28 cellular contexts compared by ENCODE assay signal in genomic region chr1:184527402-184527801, GRCh38.
"Had no signal": no experiment of that assay in that cellular context is flagged by ENCODE, and none has a peak within 500 bp of the region (broad histone marks: within the 10 kb centered on the region; RNA-seq: fewer than 3 reads in every experiment).

No MANE protein-coding gene starts in this region.

- H3K4me1 ChIP-seq: lower lobe of right lung, pancreas, prostate gland, testis, thyroid gland had no signal

- H3K27ac Mint-ChIP-seq: naive thymus-derived CD8-positive, alpha-beta T cell; nephron; stimulated activated naive B cell treated with anti-CD40 and anti-IgM and Interleukin-4, amounts not matched to agents 10 μg/mL and 1 μg/mL and 100 μg/mL, for 72 hours had no signal

- ATAC-seq: left colon; lower lobe of right lung; naive thymus-derived CD8-positive, alpha-beta T cell; pancreas; sciatic nerve; stimulated activated naive B cell treated with anti-CD40 and anti-IgM and Interleukin-4, amounts not matched to agents 10 μg/mL and 1 μg/mL and 100 μg/mL, for 72 hours; stimulated activated naive CD8-positive, alpha-beta T cell treated with anti-CD3 and anti-CD28 coated beads, Interleukin-15, Interleukin-2, amounts not matched to agents 100 U/mL and 50 U/mL, for 24 hours had no signal

- H3K9me3 ChIP-seq: left ventricle myocardium inferior, lower lobe of right lung, pancreas, prostate gland, stomach, testis, thyroid gland, transverse colon, upper lobe of left lung, vagina had no signal

- H3K4me3 ChIP-seq: left ventricle myocardium inferior, lower lobe of right lung, pancreas, prostate gland, skin epidermis, stomach, testis, thyroid gland, transverse colon, upper lobe of left lung, vagina had no signal

- H3K27ac ChIP-seq: left ventricle myocardium inferior, lower lobe of right lung, pancreas, prostate gland, skin epidermis, stomach, testis, thyroid gland, transverse colon, upper lobe of left lung, vagina had no signal

- H3K36me3 Mint-ChIP-seq: naive thymus-derived CD8-positive, alpha-beta T cell; stimulated activated naive B cell treated with anti-CD40 and anti-IgM and Interleukin-4, amounts not matched to agents 10 μg/mL and 1 μg/mL and 100 μg/mL, for 72 hours had no signal

- H3K36me3 ChIP-seq: left ventricle myocardium inferior, lower lobe of right lung, pancreas, prostate gland, stomach, thyroid gland, transverse colon, upper lobe of left lung, vagina had no signal

- H3K4me3 Mint-ChIP-seq: naive thymus-derived CD8-positive, alpha-beta T cell; nephron; neural crest cell; stimulated activated naive B cell treated with anti-CD40 and anti-IgM and Interleukin-4, amounts not matched to agents 10 μg/mL and 1 μg/mL and 100 μg/mL, for 72 hours had no signal

- DNase-seq: hippocampal formation; kidney glomerular epithelial cell; left colon; left ventricle myocardium inferior; lower lobe of right lung; mammary epithelial cell; mesenchymal stem cell; naive thymus-derived CD8-positive, alpha-beta T cell; nucleus accumbens; pancreas; posterior cingulate gyrus; stimulated activated CD4-positive, alpha-beta T cell treated with anti-CD3 and anti-CD28 coated beads, Interleukin-12 subunit alpha, Interleukin-12 subunit beta, amount 100 ng/mL, for 4 hours; stimulated activated CD4-positive, alpha-beta T cell treated with anti-CD3 and anti-CD28 coated beads, Interleukin-15, amount 100 ng/mL, for 24 hours; stimulated activated CD4-positive, alpha-beta T cell treated with anti-CD3 and anti-CD28 coated beads, Interleukin-2, amount 100 ng/mL, for 24 hours; stimulated activated CD4-positive, alpha-beta T cell treated with anti-CD3 and anti-CD28 coated beads, Interleukin-4, amount 100 ng/mL, for 1 hour; stimulated activated naive B cell treated with anti-CD40 and anti-IgM and Interleukin-4, amounts not matched to agents 10 μg/mL and 1 μg/mL and 100 μg/mL, for 72 hours; stimulated activated naive CD8-positive, alpha-beta T cell treated with anti-CD3 and anti-CD28 coated beads, Interleukin-15, Interleukin-2, amounts not matched to agents 100 U/mL and 50 U/mL, for 24 hours; stomach; testis; thyroid gland; transverse colon; upper lobe of left lung had no signal

- H3K27me3 Mint-ChIP-seq: stimulated activated naive B cell treated with anti-CD40 and anti-IgM and Interleukin-4, amounts not matched to agents 10 μg/mL and 1 μg/mL and 100 μg/mL, for 72 hours had no signal

- H3K27me3 ChIP-seq: pancreas, stomach, testis, thyroid gland, transverse colon, upper lobe of left lung, vagina had no signal
